ENCODE assay signal across 2 cellular contexts in genomic region chr17:82602487-82602886, GRCh38.
TF ChIP-seq lines count a peak whose summit lies in the region.

No MANE protein-coding gene starts in this region.

TF ChIP-seq in SK-N-SH, 30 proteins besides CTCF, POLR2A, EP300 and RAD21 (continued from another document):
- TF ChIP-seq ZBTB33 (IDR thresholded peaks at IDR 0.05; ENCODE audit: borderline replicate concordance, low read depth) (no peak), NRF1 (IDR thresholded peaks at IDR 0.05; ENCODE audit: low read depth, low read length) (no peak), CHD2 (IDR thresholded peaks at IDR 0.05; ENCODE audit: low read length, partially characterized antibody) (no peak), USF1 (IDR thresholded peaks at IDR 0.05; ENCODE audit: borderline replicate concordance, low read depth) (no peak), PBX3 (IDR thresholded peaks at IDR 0.05) (no peak), RFX5 (IDR thresholded peaks at IDR 0.05; ENCODE audit: low read length) (no peak), NFIC (IDR thresholded peaks at IDR 0.05; ENCODE audit: borderline replicate concordance) (no peak), GABPA (IDR thresholded peaks at IDR 0.05; ENCODE audit: low read depth) (no peak), ELF1 (IDR thresholded peaks at IDR 0.05) (no peak), REST (IDR thresholded peaks at IDR 0.05; ENCODE audit: low read depth, low read length) (no peak), TCF12 (IDR thresholded peaks at IDR 0.05) (no peak), FOXJ3 (CRISPR knock-in tag; IDR thresholded peaks at IDR 0.05) (no peak), YY1 (IDR thresholded peaks at IDR 0.05; ENCODE audit: low read depth) (no peak), MEF2A (IDR thresholded peaks at IDR 0.05; ENCODE audit: borderline replicate concordance, low read depth) (no peak), FOXM1 (IDR thresholded peaks at IDR 0.05; ENCODE audit: low read depth) (no peak), SIN3A (IDR thresholded peaks at IDR 0.05; ENCODE audit: borderline replicate concordance, low read depth, low read length) (no peak)

TF ChIP-seq in SK-N-SH treated with all-trans-retinoic acid at 6 μM for 48 hours, 23 proteins besides CTCF, POLR2A, EP300 and RAD21 (continued from another document):
- TF ChIP-seq CSRNP3 (CRISPR knock-in tag; IDR thresholded peaks at IDR 0.05) (no peak), ZFP30 (CRISPR knock-in tag; IDR thresholded peaks at IDR 0.05) (no peak)
TF ChIP-seq in SK-N-SH treated with all-trans-retinoic acid at 6 μM for 48 hours: peak in this region for 0.
